1 cellular context compared by ENCODE assay signal in genomic region chr3:20041197-20041780, GRCh38.
TF ChIP-seq lines count a peak whose summit lies in the region.

No MANE protein-coding gene starts in this region.

TF ChIP-seq in HEK293, 187 proteins besides CTCF, POLR2A, EP300 and RAD21 (continued from another document):
- TF ChIP-seq, protein P1, sequence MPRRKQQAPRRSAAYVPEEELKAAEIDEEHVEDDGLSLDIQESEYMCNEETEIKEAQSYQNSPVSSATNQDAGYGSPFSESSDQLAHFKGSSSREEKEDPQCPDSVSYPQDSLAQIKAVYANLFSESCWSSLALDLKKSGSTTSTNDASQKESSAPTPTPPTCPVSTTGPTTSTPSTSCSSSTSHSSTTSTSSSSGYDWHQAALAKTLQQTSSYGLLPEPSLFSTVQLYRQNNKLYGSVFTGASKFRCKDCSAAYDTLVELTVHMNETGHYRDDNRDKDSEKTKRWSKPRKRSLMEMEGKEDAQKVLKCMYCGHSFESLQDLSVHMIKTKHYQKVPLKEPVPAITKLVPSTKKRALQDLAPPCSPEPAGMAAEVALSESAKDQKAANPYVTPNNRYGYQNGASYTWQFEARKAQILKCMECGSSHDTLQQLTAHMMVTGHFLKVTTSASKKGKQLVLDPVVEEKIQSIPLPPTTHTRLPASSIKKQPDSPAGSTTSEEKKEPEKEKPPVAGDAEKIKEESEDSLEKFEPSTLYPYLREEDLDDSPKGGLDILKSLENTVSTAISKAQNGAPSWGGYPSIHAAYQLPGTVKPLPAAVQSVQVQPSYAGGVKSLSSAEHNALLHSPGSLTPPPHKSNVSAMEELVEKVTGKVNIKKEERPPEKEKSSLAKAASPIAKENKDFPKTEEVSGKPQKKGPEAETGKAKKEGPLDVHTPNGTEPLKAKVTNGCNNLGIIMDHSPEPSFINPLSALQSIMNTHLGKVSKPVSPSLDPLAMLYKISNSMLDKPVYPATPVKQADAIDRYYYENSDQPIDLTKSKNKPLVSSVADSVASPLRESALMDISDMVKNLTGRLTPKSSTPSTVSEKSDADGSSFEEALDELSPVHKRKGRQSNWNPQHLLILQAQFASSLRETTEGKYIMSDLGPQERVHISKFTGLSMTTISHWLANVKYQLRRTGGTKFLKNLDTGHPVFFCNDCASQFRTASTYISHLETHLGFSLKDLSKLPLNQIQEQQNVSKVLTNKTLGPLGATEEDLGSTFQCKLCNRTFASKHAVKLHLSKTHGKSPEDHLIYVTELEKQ (tag by site-specific recombination; IDR thresholded peaks at IDR 0.05; ENCODE audit: borderline replicate concordance), result peak; percentile 15; the same call in 1 of the 2 replicates
- TF ChIP-seq FEZF1 (tag by site-specific recombination; IDR thresholded peaks at IDR 0.05) (peak; percentile 91), ZNF169 (tag by site-specific recombination; IDR thresholded peaks at IDR 0.05) (no peak), ZNF341 (tag by site-specific recombination; IDR thresholded peaks at IDR 0.05; ENCODE audit: low read depth) (peak; percentile 41; the same call in 1 of the 2 replicates), ZNF2 (tag by site-specific recombination; IDR thresholded peaks at IDR 0.05) (peak; percentile 88), OSR2 (tag by site-specific recombination; IDR thresholded peaks at IDR 0.05) (no peak; the same call in 1 of the 2 replicates), ZBTB48 (tag by site-specific recombination; IDR thresholded peaks at IDR 0.05) (no peak), ZFHX2 (tag by site-specific recombination; conservative IDR thresholded peaks at IDR 0.05) (peak; percentile 47), ZNF600 (tag by site-specific recombination; IDR thresholded peaks at IDR 0.05) (peak; percentile 89), ZNF138 (tag by site-specific recombination; IDR thresholded peaks at IDR 0.05; ENCODE audit: borderline replicate concordance) (no peak), ZNF48 (tag by site-specific recombination; IDR thresholded peaks at IDR 0.05) (no peak), ZNF76 (tag by site-specific recombination; IDR thresholded peaks at IDR 0.05; ENCODE audit: borderline replicate concordance, low read depth) (peak; percentile 50; the same call in 1 of the 2 replicates)
